1 cellular context compared by ENCODE assay signal in the genomic region with DNA sequence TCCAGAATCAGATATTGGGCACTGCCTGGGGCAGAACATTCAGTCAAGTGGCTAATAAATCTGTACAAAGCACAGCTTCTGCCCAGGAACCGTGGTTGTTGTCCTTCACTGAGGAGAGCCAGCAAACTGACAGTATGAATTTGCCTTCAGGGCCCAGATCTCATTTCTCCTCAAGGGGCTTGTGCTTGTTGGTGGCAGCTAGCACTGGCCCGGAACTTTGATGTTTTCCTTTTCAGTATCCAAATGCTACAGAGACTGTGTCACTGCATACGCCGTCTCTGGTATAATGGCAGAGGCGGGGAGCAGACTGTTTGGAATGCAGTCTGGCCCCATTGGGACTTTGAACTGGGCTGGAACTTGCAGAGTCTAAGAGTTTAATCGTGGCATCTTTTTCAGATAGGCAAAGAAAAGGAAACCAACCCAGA.
TF ChIP-seq lines count a peak whose summit lies in the region.

No MANE protein-coding gene starts in this region.

TF ChIP-seq in HepG2, 621 proteins besides CTCF, POLR2A, EP300 and RAD21 (continued from another document and continues in another):
- TF ChIP-seq, protein P1, sequence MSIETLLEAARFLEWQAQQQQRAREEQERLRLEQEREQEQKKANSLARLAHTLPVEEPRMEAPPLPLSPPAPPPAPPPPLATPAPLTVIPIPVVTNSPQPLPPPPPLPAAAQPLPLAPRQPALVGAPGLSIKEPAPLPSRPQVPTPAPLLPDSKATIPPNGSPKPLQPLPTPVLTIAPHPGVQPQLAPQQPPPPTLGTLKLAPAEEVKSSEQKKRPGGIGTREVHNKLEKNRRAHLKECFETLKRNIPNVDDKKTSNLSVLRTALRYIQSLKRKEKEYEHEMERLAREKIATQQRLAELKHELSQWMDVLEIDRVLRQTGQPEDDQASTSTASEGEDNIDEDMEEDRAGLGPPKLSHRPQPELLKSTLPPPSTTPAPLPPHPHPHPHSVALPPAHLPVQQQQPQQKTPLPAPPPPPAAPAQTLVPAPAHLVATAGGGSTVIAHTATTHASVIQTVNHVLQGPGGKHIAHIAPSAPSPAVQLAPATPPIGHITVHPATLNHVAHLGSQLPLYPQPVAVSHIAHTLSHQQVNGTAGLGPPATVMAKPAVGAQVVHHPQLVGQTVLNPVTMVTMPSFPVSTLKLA (IDR thresholded peaks at IDR 0.05): no peak
- TF ChIP-seq ADNP (CRISPR knock-in tag; IDR thresholded peaks at IDR 0.05) (no peak), ZNF496 (CRISPR knock-in tag; IDR thresholded peaks at IDR 0.05; ENCODE audit: insufficient replicate concordance) (no peak), KLF12 (CRISPR knock-in tag; IDR thresholded peaks at IDR 0.05; ENCODE audit: borderline replicate concordance) (no peak), AGO2 (optimal IDR thresholded peaks at IDR 0.05; ENCODE audit: low read depth, low read length) (no peak), SAP130 (CRISPR knock-in tag; IDR thresholded peaks at IDR 0.05; ENCODE audit: low read depth) (peak; percentile 82), PRPF4 (IDR thresholded peaks at IDR 0.05; ENCODE audit: low read depth, low read length, poor library complexity, severe bottlenecking) (no peak), ZNF343 (CRISPR knock-in tag; IDR thresholded peaks at IDR 0.05) (no peak), MZF1 (CRISPR knock-in tag; IDR thresholded peaks at IDR 0.05; ENCODE audit: borderline replicate concordance) (no peak), ZNF891 (CRISPR knock-in tag; IDR thresholded peaks at IDR 0.05) (no peak), NFKBIZ (CRISPR knock-in tag; IDR thresholded peaks at IDR 0.05) (no peak), GABPB1 (CRISPR knock-in tag; IDR thresholded peaks at IDR 0.05) (no peak), PPARG (CRISPR knock-in tag; conservative IDR thresholded peaks at IDR 0.05) (no peak; the same call in 1 of the 2 replicates)
- TF ChIP-seq, protein P2, sequence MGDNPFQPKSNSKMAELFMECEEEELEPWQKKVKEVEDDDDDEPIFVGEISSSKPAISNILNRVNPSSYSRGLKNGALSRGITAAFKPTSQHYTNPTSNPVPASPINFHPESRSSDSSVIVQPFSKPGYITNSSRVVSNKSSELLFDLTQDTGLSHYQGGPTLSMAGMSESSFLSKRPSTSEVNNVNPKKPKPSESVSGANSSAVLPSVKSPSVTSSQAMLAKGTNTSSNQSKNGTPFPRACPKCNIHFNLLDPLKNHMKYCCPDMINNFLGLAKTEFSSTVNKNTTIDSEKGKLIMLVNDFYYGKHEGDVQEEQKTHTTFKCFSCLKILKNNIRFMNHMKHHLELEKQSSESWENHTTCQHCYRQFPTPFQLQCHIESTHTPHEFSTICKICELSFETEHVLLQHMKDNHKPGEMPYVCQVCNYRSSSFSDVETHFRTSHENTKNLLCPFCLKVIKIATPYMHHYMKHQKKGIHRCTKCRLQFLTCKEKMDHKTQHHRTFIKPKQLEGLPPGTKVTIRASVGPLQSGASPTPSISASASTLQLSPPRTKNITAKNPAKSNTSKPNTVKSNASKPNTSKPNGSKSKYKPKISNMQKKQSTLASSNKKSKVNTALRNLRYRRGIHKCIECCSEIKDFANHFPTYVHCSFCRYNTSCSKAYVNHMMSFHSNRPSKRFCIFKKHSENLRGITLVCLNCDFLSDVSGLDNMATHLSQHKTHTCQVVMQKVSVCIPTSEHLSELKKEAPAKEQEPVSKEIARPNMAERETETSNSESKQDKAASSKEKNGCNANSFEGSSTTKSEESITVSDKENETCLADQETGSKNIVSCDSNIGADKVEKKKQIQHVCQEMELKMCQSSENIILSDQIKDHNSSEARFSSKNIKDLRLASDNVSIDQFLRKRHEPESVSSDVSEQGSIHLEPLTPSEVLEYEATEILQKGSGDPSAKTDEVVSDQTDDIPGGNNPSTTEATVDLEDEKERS (CRISPR knock-in tag; IDR thresholded peaks at IDR 0.05): no peak
- TF ChIP-seq, protein P3, sequence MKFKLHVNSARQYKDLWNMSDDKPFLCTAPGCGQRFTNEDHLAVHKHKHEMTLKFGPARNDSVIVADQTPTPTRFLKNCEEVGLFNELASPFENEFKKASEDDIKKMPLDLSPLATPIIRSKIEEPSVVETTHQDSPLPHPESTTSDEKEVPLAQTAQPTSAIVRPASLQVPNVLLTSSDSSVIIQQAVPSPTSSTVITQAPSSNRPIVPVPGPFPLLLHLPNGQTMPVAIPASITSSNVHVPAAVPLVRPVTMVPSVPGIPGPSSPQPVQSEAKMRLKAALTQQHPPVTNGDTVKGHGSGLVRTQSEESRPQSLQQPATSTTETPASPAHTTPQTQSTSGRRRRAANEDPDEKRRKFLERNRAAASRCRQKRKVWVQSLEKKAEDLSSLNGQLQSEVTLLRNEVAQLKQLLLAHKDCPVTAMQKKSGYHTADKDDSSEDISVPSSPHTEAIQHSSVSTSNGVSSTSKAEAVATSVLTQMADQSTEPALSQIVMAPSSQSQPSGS (CRISPR knock-in tag; IDR thresholded peaks at IDR 0.05): peak; percentile 75; the same call in 1 of the 2 replicates
- TF ChIP-seq, protein P4, sequence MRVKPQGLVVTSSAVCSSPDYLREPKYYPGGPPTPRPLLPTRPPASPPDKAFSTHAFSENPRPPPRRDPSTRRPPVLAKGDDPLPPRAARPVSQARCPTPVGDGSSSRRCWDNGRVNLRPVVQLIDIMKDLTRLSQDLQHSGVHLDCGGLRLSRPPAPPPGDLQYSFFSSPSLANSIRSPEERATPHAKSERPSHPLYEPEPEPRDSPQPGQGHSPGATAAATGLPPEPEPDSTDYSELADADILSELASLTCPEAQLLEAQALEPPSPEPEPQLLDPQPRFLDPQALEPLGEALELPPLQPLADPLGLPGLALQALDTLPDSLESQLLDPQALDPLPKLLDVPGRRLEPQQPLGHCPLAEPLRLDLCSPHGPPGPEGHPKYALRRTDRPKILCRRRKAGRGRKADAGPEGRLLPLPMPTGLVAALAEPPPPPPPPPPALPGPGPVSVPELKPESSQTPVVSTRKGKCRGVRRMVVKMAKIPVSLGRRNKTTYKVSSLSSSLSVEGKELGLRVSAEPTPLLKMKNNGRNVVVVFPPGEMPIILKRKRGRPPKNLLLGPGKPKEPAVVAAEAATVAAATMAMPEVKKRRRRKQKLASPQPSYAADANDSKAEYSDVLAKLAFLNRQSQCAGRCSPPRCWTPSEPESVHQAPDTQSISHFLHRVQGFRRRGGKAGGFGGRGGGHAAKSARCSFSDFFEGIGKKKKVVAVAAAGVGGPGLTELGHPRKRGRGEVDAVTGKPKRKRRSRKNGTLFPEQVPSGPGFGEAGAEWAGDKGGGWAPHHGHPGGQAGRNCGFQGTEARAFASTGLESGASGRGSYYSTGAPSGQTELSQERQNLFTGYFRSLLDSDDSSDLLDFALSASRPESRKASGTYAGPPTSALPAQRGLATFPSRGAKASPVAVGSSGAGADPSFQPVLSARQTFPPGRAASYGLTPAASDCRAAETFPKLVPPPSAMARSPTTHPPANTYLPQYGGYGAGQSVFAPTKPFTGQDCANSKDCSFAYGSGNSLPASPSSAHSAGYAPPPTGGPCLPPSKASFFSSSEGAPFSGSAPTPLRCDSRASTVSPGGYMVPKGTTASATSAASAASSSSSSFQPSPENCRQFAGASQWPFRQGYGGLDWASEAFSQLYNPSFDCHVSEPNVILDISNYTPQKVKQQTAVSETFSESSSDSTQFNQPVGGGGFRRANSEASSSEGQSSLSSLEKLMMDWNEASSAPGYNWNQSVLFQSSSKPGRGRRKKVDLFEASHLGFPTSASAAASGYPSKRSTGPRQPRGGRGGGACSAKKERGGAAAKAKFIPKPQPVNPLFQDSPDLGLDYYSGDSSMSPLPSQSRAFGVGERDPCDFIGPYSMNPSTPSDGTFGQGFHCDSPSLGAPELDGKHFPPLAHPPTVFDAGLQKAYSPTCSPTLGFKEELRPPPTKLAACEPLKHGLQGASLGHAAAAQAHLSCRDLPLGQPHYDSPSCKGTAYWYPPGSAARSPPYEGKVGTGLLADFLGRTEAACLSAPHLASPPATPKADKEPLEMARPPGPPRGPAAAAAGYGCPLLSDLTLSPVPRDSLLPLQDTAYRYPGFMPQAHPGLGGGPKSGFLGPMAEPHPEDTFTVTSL (CRISPR knock-in tag; IDR thresholded peaks at IDR 0.05; ENCODE audit: borderline replicate concordance): peak; percentile 67; the same call in 1 of the 2 replicates
- TF ChIP-seq, protein P5, sequence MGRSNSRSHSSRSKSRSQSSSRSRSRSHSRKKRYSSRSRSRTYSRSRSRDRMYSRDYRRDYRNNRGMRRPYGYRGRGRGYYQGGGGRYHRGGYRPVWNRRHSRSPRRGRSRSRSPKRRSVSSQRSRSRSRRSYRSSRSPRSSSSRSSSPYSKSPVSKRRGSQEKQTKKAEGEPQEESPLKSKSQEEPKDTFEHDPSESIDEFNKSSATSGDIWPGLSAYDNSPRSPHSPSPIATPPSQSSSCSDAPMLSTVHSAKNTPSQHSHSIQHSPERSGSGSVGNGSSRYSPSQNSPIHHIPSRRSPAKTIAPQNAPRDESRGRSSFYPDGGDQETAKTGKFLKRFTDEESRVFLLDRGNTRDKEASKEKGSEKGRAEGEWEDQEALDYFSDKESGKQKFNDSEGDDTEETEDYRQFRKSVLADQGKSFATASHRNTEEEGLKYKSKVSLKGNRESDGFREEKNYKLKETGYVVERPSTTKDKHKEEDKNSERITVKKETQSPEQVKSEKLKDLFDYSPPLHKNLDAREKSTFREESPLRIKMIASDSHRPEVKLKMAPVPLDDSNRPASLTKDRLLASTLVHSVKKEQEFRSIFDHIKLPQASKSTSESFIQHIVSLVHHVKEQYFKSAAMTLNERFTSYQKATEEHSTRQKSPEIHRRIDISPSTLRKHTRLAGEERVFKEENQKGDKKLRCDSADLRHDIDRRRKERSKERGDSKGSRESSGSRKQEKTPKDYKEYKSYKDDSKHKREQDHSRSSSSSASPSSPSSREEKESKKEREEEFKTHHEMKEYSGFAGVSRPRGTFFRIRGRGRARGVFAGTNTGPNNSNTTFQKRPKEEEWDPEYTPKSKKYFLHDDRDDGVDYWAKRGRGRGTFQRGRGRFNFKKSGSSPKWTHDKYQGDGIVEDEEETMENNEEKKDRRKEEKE (IDR thresholded peaks at IDR 0.05): no peak
- TF ChIP-seq, protein P6, sequence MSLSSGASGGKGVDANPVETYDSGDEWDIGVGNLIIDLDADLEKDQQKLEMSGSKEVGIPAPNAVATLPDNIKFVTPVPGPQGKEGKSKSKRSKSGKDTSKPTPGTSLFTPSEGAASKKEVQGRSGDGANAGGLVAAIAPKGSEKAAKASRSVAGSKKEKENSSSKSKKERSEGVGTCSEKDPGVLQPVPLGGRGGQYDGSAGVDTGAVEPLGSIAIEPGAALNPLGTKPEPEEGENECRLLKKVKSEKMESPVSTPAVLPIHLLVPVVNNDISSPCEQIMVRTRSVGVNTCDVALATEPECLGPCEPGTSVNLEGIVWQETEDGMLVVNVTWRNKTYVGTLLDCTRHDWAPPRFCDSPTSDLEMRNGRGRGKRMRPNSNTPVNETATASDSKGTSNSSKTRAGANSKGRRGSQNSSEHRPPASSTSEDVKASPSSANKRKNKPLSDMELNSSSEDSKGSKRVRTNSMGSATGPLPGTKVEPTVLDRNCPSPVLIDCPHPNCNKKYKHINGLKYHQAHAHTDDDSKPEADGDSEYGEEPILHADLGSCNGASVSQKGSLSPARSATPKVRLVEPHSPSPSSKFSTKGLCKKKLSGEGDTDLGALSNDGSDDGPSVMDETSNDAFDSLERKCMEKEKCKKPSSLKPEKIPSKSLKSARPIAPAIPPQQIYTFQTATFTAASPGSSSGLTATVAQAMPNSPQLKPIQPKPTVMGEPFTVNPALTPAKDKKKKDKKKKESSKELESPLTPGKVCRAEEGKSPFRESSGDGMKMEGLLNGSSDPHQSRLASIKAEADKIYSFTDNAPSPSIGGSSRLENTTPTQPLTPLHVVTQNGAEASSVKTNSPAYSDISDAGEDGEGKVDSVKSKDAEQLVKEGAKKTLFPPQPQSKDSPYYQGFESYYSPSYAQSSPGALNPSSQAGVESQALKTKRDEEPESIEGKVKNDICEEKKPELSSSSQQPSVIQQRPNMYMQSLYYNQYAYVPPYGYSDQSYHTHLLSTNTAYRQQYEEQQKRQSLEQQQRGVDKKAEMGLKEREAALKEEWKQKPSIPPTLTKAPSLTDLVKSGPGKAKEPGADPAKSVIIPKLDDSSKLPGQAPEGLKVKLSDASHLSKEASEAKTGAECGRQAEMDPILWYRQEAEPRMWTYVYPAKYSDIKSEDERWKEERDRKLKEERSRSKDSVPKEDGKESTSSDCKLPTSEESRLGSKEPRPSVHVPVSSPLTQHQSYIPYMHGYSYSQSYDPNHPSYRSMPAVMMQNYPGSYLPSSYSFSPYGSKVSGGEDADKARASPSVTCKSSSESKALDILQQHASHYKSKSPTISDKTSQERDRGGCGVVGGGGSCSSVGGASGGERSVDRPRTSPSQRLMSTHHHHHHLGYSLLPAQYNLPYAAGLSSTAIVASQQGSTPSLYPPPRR (CRISPR knock-in tag; IDR thresholded peaks at IDR 0.05; ENCODE audit: borderline replicate concordance): peak; percentile 42; the same call in 1 of the 2 replicates
- TF ChIP-seq, protein P7, sequence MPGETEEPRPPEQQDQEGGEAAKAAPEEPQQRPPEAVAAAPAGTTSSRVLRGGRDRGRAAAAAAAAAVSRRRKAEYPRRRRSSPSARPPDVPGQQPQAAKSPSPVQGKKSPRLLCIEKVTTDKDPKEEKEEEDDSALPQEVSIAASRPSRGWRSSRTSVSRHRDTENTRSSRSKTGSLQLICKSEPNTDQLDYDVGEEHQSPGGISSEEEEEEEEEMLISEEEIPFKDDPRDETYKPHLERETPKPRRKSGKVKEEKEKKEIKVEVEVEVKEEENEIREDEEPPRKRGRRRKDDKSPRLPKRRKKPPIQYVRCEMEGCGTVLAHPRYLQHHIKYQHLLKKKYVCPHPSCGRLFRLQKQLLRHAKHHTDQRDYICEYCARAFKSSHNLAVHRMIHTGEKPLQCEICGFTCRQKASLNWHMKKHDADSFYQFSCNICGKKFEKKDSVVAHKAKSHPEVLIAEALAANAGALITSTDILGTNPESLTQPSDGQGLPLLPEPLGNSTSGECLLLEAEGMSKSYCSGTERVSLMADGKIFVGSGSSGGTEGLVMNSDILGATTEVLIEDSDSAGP (CRISPR knock-in tag; IDR thresholded peaks at IDR 0.05; ENCODE audit: borderline replicate concordance): no peak
- TF ChIP-seq, protein P8, sequence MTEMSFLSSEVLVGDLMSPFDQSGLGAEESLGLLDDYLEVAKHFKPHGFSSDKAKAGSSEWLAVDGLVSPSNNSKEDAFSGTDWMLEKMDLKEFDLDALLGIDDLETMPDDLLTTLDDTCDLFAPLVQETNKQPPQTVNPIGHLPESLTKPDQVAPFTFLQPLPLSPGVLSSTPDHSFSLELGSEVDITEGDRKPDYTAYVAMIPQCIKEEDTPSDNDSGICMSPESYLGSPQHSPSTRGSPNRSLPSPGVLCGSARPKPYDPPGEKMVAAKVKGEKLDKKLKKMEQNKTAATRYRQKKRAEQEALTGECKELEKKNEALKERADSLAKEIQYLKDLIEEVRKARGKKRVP (CRISPR knock-in tag; IDR thresholded peaks at IDR 0.05): no peak
